ENCODE assay signal across 14 cellular contexts in the genomic region with DNA sequence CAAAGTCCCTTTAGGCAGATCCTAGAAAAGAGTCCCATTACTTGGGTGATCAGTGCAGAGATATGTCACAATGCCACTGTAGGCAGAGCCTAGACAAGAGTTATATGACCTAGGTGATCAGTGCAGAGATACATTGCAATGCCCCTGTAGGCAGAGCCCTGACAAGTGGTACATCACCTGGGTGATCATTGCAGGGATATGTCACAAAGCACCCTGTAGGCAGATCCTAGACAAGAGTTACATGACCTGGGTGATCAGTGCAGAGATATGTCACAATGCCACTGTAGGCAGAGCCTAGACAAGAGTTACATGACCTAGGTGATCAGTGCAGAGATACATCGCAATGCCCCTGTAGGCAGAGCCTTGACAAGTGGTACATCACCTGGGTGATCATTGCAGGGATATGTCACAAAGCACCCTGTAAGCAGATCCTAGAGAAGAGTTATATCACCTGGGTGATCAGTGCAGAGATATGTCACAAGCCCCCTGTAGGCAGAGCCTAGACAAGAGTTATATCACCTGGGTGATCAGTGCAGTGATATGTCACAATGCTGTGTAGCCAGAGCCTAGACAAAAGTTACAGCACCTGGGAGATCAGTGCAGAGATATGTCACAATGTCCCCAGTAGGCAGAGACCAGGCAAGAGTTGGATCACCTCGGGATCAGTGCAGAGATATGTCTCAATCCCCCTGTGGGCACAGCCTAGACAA. TPM values are rescaled to one million over a fixed set of nuclear protein-coding genes. Genes with fewer than 3 reads are reported as not detected.
DNase-seq lines count a peak whose midpoint lies in the region; ATAC-seq lines count a peak whose summit lies in the region.
"Not testable (repeated sequence)": the region's sequence is repeated elsewhere in the genome, so short reads cannot be mapped to it uniquely, and the experiment has no call there.
"Had no signal": no experiment of that assay in that cellular context is flagged by ENCODE, and none has a peak within 500 bp of the region (broad histone marks: within the 10 kb centered on the region; RNA-seq: fewer than 3 reads in every experiment).

No MANE protein-coding gene starts in this region.

- H3K9me3 Mint-ChIP-seq in activated naive CD4-positive, alpha-beta T cell treated with anti-CD3 and anti-CD28 coated beads, Interleukin-2, amount 10 ng/mL, durations not matched to agents 7 days and 5 days: not testable (repeated sequence)

- intact Hi-C loops in right cardiac atrium (cut with DNase I); sciatic nerve (cut with DNase I): not testable (repeated sequence)

- not testable (repeated sequence) for H3K4me3 ChIP-seq in right cardiac atrium (ENCODE audit: low read length)

- ATAC-seq in GM18498 (IDR thresholded peaks at IDR 0.05; ENCODE audit: unreplicated experiment) (peak; percentile 61), GM19455 (IDR thresholded peaks at IDR 0.05; ENCODE audit: unreplicated experiment) (peak; percentile 60), HG02571 (IDR thresholded peaks at IDR 0.05; ENCODE audit: unreplicated experiment) (peak; percentile 46), HG03095 (IDR thresholded peaks at IDR 0.05; ENCODE audit: unreplicated experiment) (peak; percentile 56), HG03571 (IDR thresholded peaks at IDR 0.05; ENCODE audit: unreplicated experiment) (peak; percentile 62), right cardiac atrium (peak; percentile 85 to 89), sciatic nerve (peak; percentile 83)

- peak; percentile 5 for DNase-seq in activated naive CD4-positive, alpha-beta T cell treated with anti-CD3 and anti-CD28 coated beads, Interleukin-2, amount 10 ng/mL, durations not matched to agents 7 days and 5 days
- DNase-seq in right cardiac atrium; sciatic nerve (ENCODE audit: low spot score): not testable (repeated sequence)

- not testable (repeated sequence) for H3K27ac ChIP-seq in right cardiac atrium (ENCODE audit: low read length)

- H3K27me3 ChIP-seq in right cardiac atrium (ENCODE audit: control insufficient read depth, insufficient read depth): not testable (repeated sequence)

- H3K4me1 Mint-ChIP-seq in activated naive CD4-positive, alpha-beta T cell treated with anti-CD3 and anti-CD28 coated beads, Interleukin-2, amount 10 ng/mL, durations not matched to agents 7 days and 5 days: not testable (repeated sequence)

- not testable (repeated sequence) for H3K36me3 Mint-ChIP-seq in activated naive CD4-positive, alpha-beta T cell treated with anti-CD3 and anti-CD28 coated beads, Interleukin-2, amount 10 ng/mL, durations not matched to agents 7 days and 5 days

- CTCF ChIA-PET in activated naive CD4-positive, alpha-beta T cell treated with anti-CD3 and anti-CD28 coated beads, Interleukin-2, amount 10 ng/mL, durations not matched to agents 7 days and 5 days (lab: Charles Lee): not testable (repeated sequence)

- WGBS in right cardiac atrium: no CpG with 5 or more reads among the region's 2 CpGs

- H3K4me1 ChIP-seq in right cardiac atrium (ENCODE audit: control insufficient read depth, insufficient read depth, low read length): not testable (repeated sequence)

- not testable (repeated sequence) for H3K27ac Mint-ChIP-seq in activated naive CD4-positive, alpha-beta T cell treated with anti-CD3 and anti-CD28 coated beads, Interleukin-2, amount 10 ng/mL, durations not matched to agents 7 days and 5 days

- H3K4me3 Mint-ChIP-seq in activated naive CD4-positive, alpha-beta T cell treated with anti-CD3 and anti-CD28 coated beads, Interleukin-2, amount 10 ng/mL, durations not matched to agents 7 days and 5 days: not testable (repeated sequence)

- H3K9me3 ChIP-seq in right cardiac atrium (ENCODE audit: control insufficient read depth, low read length): not testable (repeated sequence)

- H3K27me3 Mint-ChIP-seq in activated naive CD4-positive, alpha-beta T cell treated with anti-CD3 and anti-CD28 coated beads, Interleukin-2, amount 10 ng/mL, durations not matched to agents 7 days and 5 days: not testable (repeated sequence)

RNA-seq across cellular contexts. Expression of a gene that starts 5.6 kb away (rescaled TPM):
- total RNA-seq in right cardiac atrium: not detected
- polyA plus RNA-seq in right cardiac atrium: not detected
- total RNA-seq in sciatic nerve: not detected
- total RNA-seq: activated CD4-positive, alpha-beta T cell treated with anti-CD3 and anti-CD28 coated beads, Interleukin-2, amount 10 ng/mL, durations not matched to agents 7 days and 5 days; lung microvascular endothelial cell; neural crest cell; SK-MEL-5; tibial nerve had no signal
- polyA plus RNA-seq: IgD-negative memory B cell had no signal
